Comparison of ENCODE assay signal across 8 cellular contexts in the genomic region with DNA sequence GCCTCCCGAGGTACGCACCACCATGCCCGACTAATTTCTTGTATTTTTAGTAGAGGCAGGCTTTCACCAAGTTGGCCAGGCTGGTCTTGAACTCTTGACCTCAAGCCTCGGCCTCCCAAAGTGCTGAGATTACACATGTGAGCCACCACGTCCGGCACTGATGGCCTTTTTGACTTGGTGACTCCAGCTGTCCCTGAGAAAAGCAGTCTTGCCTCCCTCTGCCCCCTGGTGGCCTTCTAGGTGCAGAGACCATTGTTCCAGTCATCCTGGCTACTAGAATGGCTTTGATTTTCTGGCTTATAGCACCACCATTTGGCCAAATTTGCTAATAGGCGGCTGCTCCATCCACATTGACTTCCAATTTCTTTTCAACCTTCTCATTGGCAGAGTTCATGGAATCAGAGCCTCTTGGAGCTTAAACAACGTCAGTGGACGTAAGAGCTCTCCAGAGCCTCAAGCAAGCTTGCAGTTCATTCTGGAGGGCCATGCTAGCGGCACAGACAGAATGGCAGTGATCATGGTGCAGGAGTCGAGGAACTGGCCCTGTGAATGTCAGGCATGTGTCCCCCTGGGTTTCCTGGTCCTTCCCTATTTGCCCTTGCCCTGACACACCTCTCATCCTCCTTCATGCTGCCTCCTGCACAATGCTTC. TPM values are rescaled to one million over a fixed set of nuclear protein-coding genes. Genes with fewer than 3 reads are reported as not detected.
DNase-seq lines count a peak whose midpoint lies in the region; ATAC-seq, FAIRE-seq and TF ChIP-seq lines count a peak whose summit lies in the region.

No MANE protein-coding gene starts in this region.

- CTCF ChIA-PET in activated CD8-positive, alpha-beta memory T cell treated with anti-CD3 and anti-CD28 coated beads, Interleukin-2, amount 10 ng/mL, durations not matched to agents 7 days and 5 days (lab: Charles Lee) = interaction anchor here (0.6 to 11.8 kb wide), 45 partner anchors 9 to 859 kb away, joined by 3 to 367 read pairs (median 4); a partner anchor contains a TSS
- CTCF ChIA-PET in endothelial cell of umbilical vein (lab: Charles Lee) = interaction anchor here (0.6 to 12.6 kb wide), 51 partner anchors 9 to 948 kb away, joined by 3 to 921 read pairs (median 6); a partner anchor contains a TSS

- no peak overlapping the region for H3K4me3 ChIP-seq in AG10803 (ENCODE audit: low read length)
- no peak overlapping the region for H3K4me3 ChIP-seq in Jurkat, Clone E6-1 (ENCODE audit: low read length)
- H3K4me3 ChIP-seq in OCI-LY1 (ENCODE audit: low read depth, low read length, poor library complexity, severe bottlenecking) = no peak overlapping the region
- no peak overlapping the region for H3K4me3 ChIP-seq in endothelial cell of umbilical vein (replicated peaks in 1 of 3; ENCODE audit: insufficient read depth in 1 of 3, low read depth in 1 of 3, low read length in 3 of 3)
- H3K4me3 ChIP-seq in mucosa of descending colon = no peak overlapping the region

- H3K9me3 ChIP-seq in OCI-LY1 (ENCODE audit: low read length) = no peaks in the 10 kb centered on the region
- no peaks in the 10 kb centered on the region for H3K9me3 ChIP-seq in endothelial cell of umbilical vein (replicated peaks; ENCODE audit: control insufficient read depth, insufficient read depth, low read length)
- no peaks in the 10 kb centered on the region for H3K9me3 ChIP-seq in mucosa of descending colon

- H3K9ac ChIP-seq in OCI-LY1 (ENCODE audit: low read length) (no peak overlapping the region), endothelial cell of umbilical vein (replicated peaks; ENCODE audit: extremely low read depth, insufficient read depth, low read length) (no peak overlapping the region)

- H3K9me1 ChIP-seq in endothelial cell of umbilical vein (replicated peaks; ENCODE audit: control insufficient read depth, extremely low read depth, insufficient read depth, low read length) = no peaks in the 10 kb centered on the region

- no peaks in the 10 kb centered on the region for H3F3A ChIP-seq in OCI-LY1 (ENCODE audit: insufficient read depth, low read length)

- no TSS peak for BruUV-seq in endothelial cell of umbilical vein (replicated peaks; lab: Mats Ljungman, UMichigan)

- no peaks in the 10 kb centered on the region for H3K27me3 ChIP-seq in OCI-LY1 (ENCODE audit: insufficient read depth, low read length)
- peaks cover 3 to 4% of the 10 kb centered on the region in 2 experiments for H3K27me3 ChIP-seq in endothelial cell of umbilical vein (ENCODE audit: control insufficient read depth in 2 of 2, insufficient read depth in 2 of 2, low read length in 2 of 2)

- H3K79me2 ChIP-seq in OCI-LY1 (ENCODE audit: insufficient read depth, low read length) = no peaks in the 10 kb centered on the region
- H3K79me2 ChIP-seq in endothelial cell of umbilical vein (ENCODE audit: control insufficient read depth, insufficient read depth, low read length) = no peaks in the 10 kb centered on the region

- FAIRE-seq in endothelial cell of umbilical vein (lab: Jason Lieb, UNC) = peak; percentile 95

- H3K4me2 ChIP-seq in OCI-LY1 (ENCODE audit: low read length) (no peak overlapping the region), endothelial cell of umbilical vein (ENCODE audit: insufficient read depth, low read length) (no peak overlapping the region)

- H3K9me3 Mint-ChIP-seq in activated CD8-positive, alpha-beta memory T cell treated with anti-CD3 and anti-CD28 coated beads, Interleukin-2, amount 10 ng/mL, durations not matched to agents 7 days and 5 days (ENCODE audit: low read depth) = no peaks in the 10 kb centered on the region

- no peaks in the 10 kb centered on the region for H3K9me2 ChIP-seq in OCI-LY1 (ENCODE audit: low read depth, low read length)

- H4K20me1 ChIP-seq in OCI-LY1 (ENCODE audit: insufficient read depth, low read length) (no peaks in the 10 kb centered on the region), endothelial cell of umbilical vein (replicated peaks; ENCODE audit: control insufficient read depth, extremely low read depth, insufficient read depth, low read length) (no peaks in the 10 kb centered on the region)

- H3K27me3 Mint-ChIP-seq in activated CD8-positive, alpha-beta memory T cell treated with anti-CD3 and anti-CD28 coated beads, Interleukin-2, amount 10 ng/mL, durations not matched to agents 7 days and 5 days = peaks cover 33% of the 10 kb centered on the region

- no peak overlapping the region for H3K4me3 Mint-ChIP-seq in activated CD8-positive, alpha-beta memory T cell treated with anti-CD3 and anti-CD28 coated beads, Interleukin-2, amount 10 ng/mL, durations not matched to agents 7 days and 5 days

- H3K4me1 ChIP-seq in OCI-LY1 (ENCODE audit: insufficient read depth, low read length, severe bottlenecking) = no peaks in the 10 kb centered on the region
- no peaks in the 10 kb centered on the region for H3K4me1 ChIP-seq in endothelial cell of umbilical vein (ENCODE audit: control insufficient read depth, extremely low read depth, insufficient read depth, low read length)
- peaks cover 3% of the 10 kb centered on the region for H3K4me1 ChIP-seq in mucosa of descending colon (ENCODE audit: low read depth)

- POLR2A ChIA-PET in endothelial cell of umbilical vein (lab: Charles Lee) = interaction anchor here (0.6 kb wide), 1 partner anchor 198 kb away, joined by 9 read pairs; no protein-coding TSS in a partner anchor

- H3K36me3 Mint-ChIP-seq in activated CD8-positive, alpha-beta memory T cell treated with anti-CD3 and anti-CD28 coated beads, Interleukin-2, amount 10 ng/mL, durations not matched to agents 7 days and 5 days = no peaks in the 10 kb centered on the region

- H3K27ac ChIP-seq in OCI-LY1 (ENCODE audit: low read depth, low read length, poor library complexity, severe bottlenecking) (no peak overlapping the region), endothelial cell of umbilical vein (ENCODE audit: insufficient read depth, low read depth, low read length) (no peak overlapping the region)

- ATAC-seq in GM19351 (IDR thresholded peaks at IDR 0.05; ENCODE audit: unreplicated experiment) (peak; percentile 69), mucosa of descending colon (peak; percentile 96)
- peak; percentile 92 for ATAC-seq in activated CD8-positive, alpha-beta memory T cell treated with anti-CD3 and anti-CD28 coated beads, Interleukin-2, amount 10 ng/mL, durations not matched to agents 7 days and 5 days

- TF ChIP-seq POLR2A in endothelial cell of umbilical vein (IDR thresholded peaks at IDR 0.05; ENCODE audit: low read depth, low read length) = no peak

- H3K27ac Mint-ChIP-seq in activated CD8-positive, alpha-beta memory T cell treated with anti-CD3 and anti-CD28 coated beads, Interleukin-2, amount 10 ng/mL, durations not matched to agents 7 days and 5 days = no peak overlapping the region

- DNase-seq in AG10803 (ENCODE audit: low read depth) = peak; percentile 85
- DNase-seq in Jurkat, Clone E6-1 (ENCODE audit: low read depth, low spot score) = peak; percentile 82
- DNase-seq in activated CD8-positive, alpha-beta memory T cell treated with anti-CD3 and anti-CD28 coated beads, Interleukin-2, amount 10 ng/mL, durations not matched to agents 7 days and 5 days = peak; percentile 90
- peak; percentile 91 for DNase-seq in endothelial cell of umbilical vein (ENCODE audit: low read depth, low spot score)
- peak; percentile 80 to 97 (median 87) for DNase-seq in mucosa of descending colon
- DNase-seq in stimulated activated CD8-positive, alpha-beta memory T cell treated with anti-CD3 and anti-CD28 coated beads, Interleukin-4, amount 100 ng/mL, for 24 hours (ENCODE audit: low read depth) = peak; percentile 71

- dilution Hi-C loops in endothelial cell of umbilical vein (cut with MboI; ENCODE audit: extremely low pct_ligation_motif_present, low sequenced_read_pairs) = loop anchor here (25.0 kb wide), 1 partner anchor 94 kb away; no protein-coding TSS in a partner anchor

- intact Hi-C loops in endothelial cell of umbilical vein (cut with micrococcal nuclease) (loop anchor here (1.0 to 10.0 kb wide), 8 partner anchors 32 to 826 kb away; a partner anchor contains a TSS), mucosa of descending colon (cut with DNase I, micrococcal nuclease) (loop anchor here in 1 of 2 donors (2.0 kb wide), 1 partner anchor 96 kb away; no protein-coding TSS in a partner anchor)

- peak; percentile 100 for TF ChIP-seq CTCF in AG10803 (conservative IDR thresholded peaks at IDR 0.05; ENCODE audit: low read length)
- peak; percentile 99 for TF ChIP-seq CTCF in OCI-LY1 (IDR thresholded peaks at IDR 0.05; ENCODE audit: low read length)
- peak; percentile 92 to 100 for TF ChIP-seq CTCF in endothelial cell of umbilical vein (IDR thresholded peaks at IDR 0.05; ENCODE audit: extremely low read depth in 1 of 2, insufficient read depth in 1 of 2, low read depth in 1 of 2, low read length in 2 of 2)
- peak; percentile 78 for TF ChIP-seq CTCF in mucosa of descending colon (IDR thresholded peaks at IDR 0.05)

- H3K36me3 ChIP-seq in OCI-LY1 (ENCODE audit: insufficient read depth, low read length) (no peaks in the 10 kb centered on the region), endothelial cell of umbilical vein (ENCODE audit: control insufficient read depth in 2 of 2, extremely low read depth in 1 of 2, insufficient read depth in 2 of 2, low read length in 2 of 2) (no peaks in the 10 kb centered on the region), mucosa of descending colon (ENCODE audit: low read depth) (no peaks in the 10 kb centered on the region)

- no peaks in the 10 kb centered on the region for H3K4me1 Mint-ChIP-seq in activated CD8-positive, alpha-beta memory T cell treated with anti-CD3 and anti-CD28 coated beads, Interleukin-2, amount 10 ng/mL, durations not matched to agents 7 days and 5 days

- H2AFZ ChIP-seq in OCI-LY1 (ENCODE audit: low read length) (no peak overlapping the region), endothelial cell of umbilical vein (ENCODE audit: low read depth, low read length) (peak overlapping the region; percentile 71)

RNA-seq across cellular contexts. Expression of a gene that starts 25.4 kb away (rescaled TPM):
- 272 TPM for polyA plus RNA-seq in Jurkat, Clone E6-1 (2012; ENCODE audit: insufficient read depth, insufficient read length)
- total RNA-seq in activated CD8-positive, alpha-beta memory T cell treated with anti-CD3 and anti-CD28 coated beads, Interleukin-2, amount 10 ng/mL, durations not matched to agents 7 days and 5 days = 100 to 1,000 TPM; 264 to 382 TPM
- 372 and 382 TPM in 2 replicates for total RNA-seq in endothelial cell of umbilical vein
- polyA plus RNA-seq in endothelial cell of umbilical vein = 169 and 233 TPM in 2 replicates
- 339 and 375 TPM in 2 replicates for polyA plus RNA-seq in endothelial cell of umbilical vein (2011; cell fraction: cytosol; rRNA removed)
- polyA plus RNA-seq in endothelial cell of umbilical vein (2011; cell fraction: nucleus; rRNA removed) = 236 and 267 TPM in 2 replicates
- 268 and 415 TPM in 2 replicates for polyA plus RNA-seq in endothelial cell of umbilical vein (2012)
- 718 and 745 TPM in 2 replicates for polyA minus RNA-seq in endothelial cell of umbilical vein
- 585 TPM for polyA minus RNA-seq in endothelial cell of umbilical vein (2011; cell fraction: cytosol; rRNA and poly(A)+ RNA removed)
- 147 and 171 TPM in 2 replicates for polyA minus RNA-seq in endothelial cell of umbilical vein (2011; cell fraction: nucleus; rRNA and poly(A)+ RNA removed)
- total RNA-seq in mucosa of descending colon = 100 to 1,000 TPM; 341 to 535 (median 345) TPM

RNA-seq across cellular contexts. Expression of a gene that starts 32.0 kb away (rescaled TPM):
- polyA plus RNA-seq in Jurkat, Clone E6-1 (2012; ENCODE audit: insufficient read depth, insufficient read length) = 12.9 TPM
- under 1 TPM; 0.54 to 0.99 TPM for total RNA-seq in activated CD8-positive, alpha-beta memory T cell treated with anti-CD3 and anti-CD28 coated beads, Interleukin-2, amount 10 ng/mL, durations not matched to agents 7 days and 5 days
- total RNA-seq in endothelial cell of umbilical vein (233 and 235 TPM in 2 replicates), mucosa of descending colon (1,000 to 10,000 TPM in 1 of 3 donors, 100 to 1,000 TPM in 2; 296 to 1,063 (median 953) TPM)
- 178 and 216 TPM in 2 replicates for polyA plus RNA-seq in endothelial cell of umbilical vein
- 279 and 287 TPM in 2 replicates for polyA plus RNA-seq in endothelial cell of umbilical vein (2011; cell fraction: cytosol; rRNA removed)
- polyA plus RNA-seq in endothelial cell of umbilical vein (2011; cell fraction: nucleus; rRNA removed) = 212 and 213 TPM in 2 replicates
- polyA plus RNA-seq in endothelial cell of umbilical vein (2012) = 236 and 321 TPM in 2 replicates
- polyA minus RNA-seq in endothelial cell of umbilical vein = 162 and 170 TPM in 2 replicates
- polyA minus RNA-seq in endothelial cell of umbilical vein (2011; cell fraction: cytosol; rRNA and poly(A)+ RNA removed) = 537 TPM
- polyA minus RNA-seq in endothelial cell of umbilical vein (2011; cell fraction: nucleus; rRNA and poly(A)+ RNA removed) = 50.7 and 51.4 TPM in 2 replicates

Comparison
In these comparisons a context has a peak if more than half of its experiments do, and no peak if none do; other contexts are left out.
1. RNA of a gene that starts 32.0 kb away (total RNA-seq): 296 to 1,063 TPM in mucosa of descending colon and 233 to 235 TPM in endothelial cell of umbilical vein; 0.54 to 0.99 TPM in activated CD8-positive, alpha-beta memory T cell treated with anti-CD3 and anti-CD28 coated beads, Interleukin-2, amount 10 ng/mL, durations not matched to agents 7 days and 5 days; every median in the first group is over 100 times any median in the second.
2. Peak in every context shown above with its lines, with median percentiles within 50 percentile points of each other: DNase-seq, CTCF ChIP-seq and ATAC-seq.